16 cellular contexts compared by ENCODE assay signal in the genomic region with DNA sequence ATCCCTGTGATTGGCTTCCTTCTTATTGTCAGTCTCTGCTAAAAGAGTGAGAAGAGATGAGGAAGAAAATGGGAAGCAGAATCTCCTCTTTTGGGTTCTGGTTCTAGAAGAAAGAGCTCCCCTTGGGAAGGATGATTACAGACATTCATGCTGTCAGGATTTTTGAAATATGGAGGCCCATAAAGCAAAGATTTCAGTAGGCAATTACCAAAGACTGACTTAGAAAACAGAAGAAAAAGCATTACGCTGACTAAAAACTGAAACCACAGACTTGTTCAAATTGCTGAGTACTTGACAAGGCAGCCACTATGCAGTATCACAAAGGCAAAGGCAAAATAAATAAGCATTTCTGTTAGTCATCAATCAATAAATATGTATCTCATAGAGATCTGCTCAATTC.
DNase-seq lines count a peak whose midpoint lies in the region; ATAC-seq and TF ChIP-seq lines count a peak whose summit lies in the region.
"Had no signal": no experiment of that assay in that cellular context is flagged by ENCODE, and none has a peak within 500 bp of the region (broad histone marks: within the 10 kb centered on the region; RNA-seq: fewer than 3 reads in every experiment).

No MANE protein-coding gene starts in this region.

- peak overlapping the region; percentile 27; the same call in 1 of the 2 replicates for H2AFZ ChIP-seq in SK-N-SH (ENCODE audit: low read depth)

- H3K36me3 Mint-ChIP-seq in MCF 10A (ENCODE audit: insufficient read depth, unreplicated experiment) = no peaks in the 10 kb centered on the region

- H3K9ac ChIP-seq in SK-N-SH = no peak overlapping the region

- no peak for TF ChIP-seq RAD21 in SK-N-SH (IDR thresholded peaks at IDR 0.05; ENCODE audit: low read length)

- intact Hi-C loops in MCF 10A (cut with micrococcal nuclease) = no loop called here

- H3K9me3 ChIP-seq in SK-N-SH = no peaks in the 10 kb centered on the region
- H3K9me3 ChIP-seq: left lung had no signal

- WGBS in SK-N-SH (ENCODE audit: low lambda C conversion rate) = 96% methylated on average over 1 of the region's 1 CpG

- no peaks in the 10 kb centered on the region for H3K36me3 ChIP-seq in SK-N-SH (replicated peaks in 1 of 2; ENCODE audit: control insufficient read depth in 1 of 2, insufficient read depth in 2 of 2, low read length in 1 of 2)
- H3K36me3 ChIP-seq: left lung, neutrophil had no signal

- no peaks in the 10 kb centered on the region; a peak in 1 of 4 replicates for H3K4me1 ChIP-seq in SK-N-SH (ENCODE audit: control insufficient read depth in 1 of 2, insufficient read depth in 2 of 2, low read depth in 1 of 2, low read length in 1 of 2)

- no peak for TF ChIP-seq EP300 in SK-N-SH (IDR thresholded peaks at IDR 0.05; ENCODE audit: borderline replicate concordance in 1 of 2, low read depth in 1 of 2, low read length in 1 of 2)

- DNase-seq in SK-N-SH = no peak
- no peak for DNase-seq in MCF 10A (ENCODE audit: unreplicated experiment)
- DNase-seq in hepatic stellate cell (ENCODE audit: low spot score) = no peak
- DNase-seq in COR-L47 (lab: John Stamatoyannopoulos, UW) = no peak
- DNase-seq in NCI-H1105 treated with DMSO at 0.1 percent for 48 hours (lab: John Stamatoyannopoulos, UW) = no peak
- DNase-seq: left lung; NCI-H187 treated with DMSO at 0.1 percent for 48 hours; stimulated activated CD4-positive, alpha-beta T cell treated with anti-CD3 and anti-CD28 coated beads, Interleukin-15, amount 100 ng/mL, for 24 hours; T1000 had no signal

- H3K27me3 Mint-ChIP-seq in MCF 10A (ENCODE audit: insufficient read depth, unreplicated experiment) = no peaks in the 10 kb centered on the region
- H3K27me3 Mint-ChIP-seq: IgD-negative memory B cell had no signal

- no peaks in the 10 kb centered on the region for H3K4me1 Mint-ChIP-seq in MCF 10A (ENCODE audit: insufficient read depth, unreplicated experiment)

- H3K27ac ChIP-seq in SK-N-SH (ENCODE audit: low read depth in 2 of 2, low read length in 1 of 2) = no peak overlapping the region
- H3K27ac ChIP-seq: 22Rv1, left lung, neutrophil had no signal

- ATAC-seq in SK-N-SH treated with all-trans-retinoic acid at 6 μM for 48 hours = no peak
- ATAC-seq in HG02678 (IDR thresholded peaks at IDR 0.05; ENCODE audit: unreplicated experiment) = peak; percentile 60
- ATAC-seq in HG03565 (IDR thresholded peaks at IDR 0.05; ENCODE audit: unreplicated experiment) = peak; percentile 95
- ATAC-seq: left lung, Panc1 had no signal

- no peak overlapping the region for H3K4me3 ChIP-seq in SK-N-SH (ENCODE audit: low read depth in 2 of 2, low read length in 1 of 2)
- H3K4me3 ChIP-seq: left lung had no signal

- no peak overlapping the region for H3K4me3 Mint-ChIP-seq in MCF 10A (ENCODE audit: unreplicated experiment)
- H3K4me3 Mint-ChIP-seq: IgD-negative memory B cell had no signal

- TF ChIP-seq CTCF in SK-N-SH (IDR thresholded peaks at IDR 0.05) (no peak), MCF 10A (IDR thresholded peaks at IDR 0.05; ENCODE audit: unreplicated experiment) (no peak)

- no peaks in the 10 kb centered on the region for H3K79me2 ChIP-seq in SK-N-SH (ENCODE audit: insufficient read depth)

- H3K9me2 ChIP-seq in SK-N-SH = no peaks in the 10 kb centered on the region

- H3K27ac Mint-ChIP-seq in MCF 10A (ENCODE audit: low read depth, unreplicated experiment) = no peak overlapping the region
- H3K27ac Mint-ChIP-seq: IgD-negative memory B cell had no signal

- H3F3A ChIP-seq in SK-N-SH (replicated peaks; ENCODE audit: insufficient read depth) = peaks cover 8% of the 10 kb centered on the region

- CTCF ChIA-PET in SK-N-SH (lab: Yijun Ruan, JAX) = interaction anchor here (0.9 to 1.3 kb wide), 2 partner anchors 13 to 565 kb away, joined by 3 read pairs; no protein-coding TSS in a partner anchor
- CTCF ChIA-PET in MCF 10A (lab: Yijun Ruan, JAX) = interaction anchor here (0.5 to 0.6 kb wide), 2 partner anchors 110 to 458 kb away, joined by 3 read pairs; no protein-coding TSS in a partner anchor

- H3K9me3 Mint-ChIP-seq in MCF 10A (ENCODE audit: unreplicated experiment) = no peaks in the 10 kb centered on the region

- no peak overlapping the region for H3K4me2 ChIP-seq in SK-N-SH

- POLR2A ChIA-PET in SK-N-SH (lab: Yijun Ruan, JAX) (no interaction called here), MCF 10A (lab: Yijun Ruan, JAX) (no interaction called here)

- H4K20me1 ChIP-seq in SK-N-SH (ENCODE audit: insufficient read depth) = no peaks in the 10 kb centered on the region

- BruUV-seq in MCF 10A (replicated peaks; lab: Mats Ljungman, UMichigan) = no TSS peak

- H3K27me3 ChIP-seq in SK-N-SH (ENCODE audit: insufficient read depth) = no peaks in the 10 kb centered on the region
- H3K27me3 ChIP-seq: left lung, neutrophil had no signal

TF ChIP-seq in SK-N-SH, 30 proteins besides CTCF, POLR2A, EP300 and RAD21:
- TF ChIP-seq, protein P1, sequence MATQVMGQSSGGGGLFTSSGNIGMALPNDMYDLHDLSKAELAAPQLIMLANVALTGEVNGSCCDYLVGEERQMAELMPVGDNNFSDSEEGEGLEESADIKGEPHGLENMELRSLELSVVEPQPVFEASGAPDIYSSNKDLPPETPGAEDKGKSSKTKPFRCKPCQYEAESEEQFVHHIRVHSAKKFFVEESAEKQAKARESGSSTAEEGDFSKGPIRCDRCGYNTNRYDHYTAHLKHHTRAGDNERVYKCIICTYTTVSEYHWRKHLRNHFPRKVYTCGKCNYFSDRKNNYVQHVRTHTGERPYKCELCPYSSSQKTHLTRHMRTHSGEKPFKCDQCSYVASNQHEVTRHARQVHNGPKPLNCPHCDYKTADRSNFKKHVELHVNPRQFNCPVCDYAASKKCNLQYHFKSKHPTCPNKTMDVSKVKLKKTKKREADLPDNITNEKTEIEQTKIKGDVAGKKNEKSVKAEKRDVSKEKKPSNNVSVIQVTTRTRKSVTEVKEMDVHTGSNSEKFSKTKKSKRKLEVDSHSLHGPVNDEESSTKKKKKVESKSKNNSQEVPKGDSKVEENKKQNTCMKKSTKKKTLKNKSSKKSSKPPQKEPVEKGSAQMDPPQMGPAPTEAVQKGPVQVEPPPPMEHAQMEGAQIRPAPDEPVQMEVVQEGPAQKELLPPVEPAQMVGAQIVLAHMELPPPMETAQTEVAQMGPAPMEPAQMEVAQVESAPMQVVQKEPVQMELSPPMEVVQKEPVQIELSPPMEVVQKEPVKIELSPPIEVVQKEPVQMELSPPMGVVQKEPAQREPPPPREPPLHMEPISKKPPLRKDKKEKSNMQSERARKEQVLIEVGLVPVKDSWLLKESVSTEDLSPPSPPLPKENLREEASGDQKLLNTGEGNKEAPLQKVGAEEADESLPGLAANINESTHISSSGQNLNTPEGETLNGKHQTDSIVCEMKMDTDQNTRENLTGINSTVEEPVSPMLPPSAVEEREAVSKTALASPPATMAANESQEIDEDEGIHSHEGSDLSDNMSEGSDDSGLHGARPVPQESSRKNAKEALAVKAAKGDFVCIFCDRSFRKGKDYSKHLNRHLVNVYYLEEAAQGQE (IDR thresholded peaks at IDR 0.05; ENCODE audit: low read depth, low read length) = no peak
- TF ChIP-seq FOXM1 (IDR thresholded peaks at IDR 0.05; ENCODE audit: low read depth) (no peak), NFIC (IDR thresholded peaks at IDR 0.05; ENCODE audit: borderline replicate concordance) (no peak), MXI1 (IDR thresholded peaks at IDR 0.05; ENCODE audit: low read depth, low read length) (no peak)

TF ChIP-seq in SK-N-SH treated with all-trans-retinoic acid at 6 μM for 48 hours, 23 proteins besides CTCF, POLR2A, EP300 and RAD21:
- TF ChIP-seq GLIS3 (CRISPR knock-in tag; IDR thresholded peaks at IDR 0.05) (no peak), ISL1 (CRISPR knock-in tag; IDR thresholded peaks at IDR 0.05) (no peak), ZNF565 (CRISPR knock-in tag; conservative IDR thresholded peaks at IDR 0.05; ENCODE audit: low read depth) (no peak), CSDC2 (CRISPR knock-in tag; IDR thresholded peaks at IDR 0.05) (no peak), TCF4 (CRISPR knock-in tag; IDR thresholded peaks at IDR 0.05; ENCODE audit: borderline replicate concordance) (no peak)
- TF ChIP-seq, protein P2, sequence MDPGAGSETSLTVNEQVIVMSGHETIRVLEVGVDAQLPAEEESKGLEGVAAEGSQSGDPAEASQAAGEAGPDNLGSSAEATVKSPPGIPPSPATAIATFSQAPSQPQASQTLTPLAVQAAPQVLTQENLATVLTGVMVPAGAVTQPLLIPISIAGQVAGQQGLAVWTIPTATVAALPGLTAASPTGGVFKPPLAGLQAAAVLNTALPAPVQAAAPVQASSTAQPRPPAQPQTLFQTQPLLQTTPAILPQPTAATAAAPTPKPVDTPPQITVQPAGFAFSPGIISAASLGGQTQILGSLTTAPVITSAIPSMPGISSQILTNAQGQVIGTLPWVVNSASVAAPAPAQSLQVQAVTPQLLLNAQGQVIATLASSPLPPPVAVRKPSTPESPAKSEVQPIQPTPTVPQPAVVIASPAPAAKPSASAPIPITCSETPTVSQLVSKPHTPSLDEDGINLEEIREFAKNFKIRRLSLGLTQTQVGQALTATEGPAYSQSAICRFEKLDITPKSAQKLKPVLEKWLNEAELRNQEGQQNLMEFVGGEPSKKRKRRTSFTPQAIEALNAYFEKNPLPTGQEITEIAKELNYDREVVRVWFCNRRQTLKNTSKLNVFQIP (CRISPR knock-in tag; IDR thresholded peaks at IDR 0.05; ENCODE audit: borderline replicate concordance, low read depth) = no peak
- TF ChIP-seq, protein P3, sequence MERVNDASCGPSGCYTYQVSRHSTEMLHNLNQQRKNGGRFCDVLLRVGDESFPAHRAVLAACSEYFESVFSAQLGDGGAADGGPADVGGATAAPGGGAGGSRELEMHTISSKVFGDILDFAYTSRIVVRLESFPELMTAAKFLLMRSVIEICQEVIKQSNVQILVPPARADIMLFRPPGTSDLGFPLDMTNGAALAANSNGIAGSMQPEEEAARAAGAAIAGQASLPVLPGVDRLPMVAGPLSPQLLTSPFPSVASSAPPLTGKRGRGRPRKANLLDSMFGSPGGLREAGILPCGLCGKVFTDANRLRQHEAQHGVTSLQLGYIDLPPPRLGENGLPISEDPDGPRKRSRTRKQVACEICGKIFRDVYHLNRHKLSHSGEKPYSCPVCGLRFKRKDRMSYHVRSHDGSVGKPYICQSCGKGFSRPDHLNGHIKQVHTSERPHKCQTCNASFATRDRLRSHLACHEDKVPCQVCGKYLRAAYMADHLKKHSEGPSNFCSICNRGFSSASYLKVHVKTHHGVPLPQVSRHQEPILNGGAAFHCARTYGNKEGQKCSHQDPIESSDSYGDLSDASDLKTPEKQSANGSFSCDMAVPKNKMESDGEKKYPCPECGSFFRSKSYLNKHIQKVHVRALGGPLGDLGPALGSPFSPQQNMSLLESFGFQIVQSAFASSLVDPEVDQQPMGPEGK (CRISPR knock-in tag; IDR thresholded peaks at IDR 0.05; ENCODE audit: borderline replicate concordance) = no peak
TF ChIP-seq in SK-N-SH treated with all-trans-retinoic acid at 6 μM for 48 hours: peak in this region for 0.
